Comparison of ENCODE assay signal across 9 cellular contexts in the genomic region with DNA sequence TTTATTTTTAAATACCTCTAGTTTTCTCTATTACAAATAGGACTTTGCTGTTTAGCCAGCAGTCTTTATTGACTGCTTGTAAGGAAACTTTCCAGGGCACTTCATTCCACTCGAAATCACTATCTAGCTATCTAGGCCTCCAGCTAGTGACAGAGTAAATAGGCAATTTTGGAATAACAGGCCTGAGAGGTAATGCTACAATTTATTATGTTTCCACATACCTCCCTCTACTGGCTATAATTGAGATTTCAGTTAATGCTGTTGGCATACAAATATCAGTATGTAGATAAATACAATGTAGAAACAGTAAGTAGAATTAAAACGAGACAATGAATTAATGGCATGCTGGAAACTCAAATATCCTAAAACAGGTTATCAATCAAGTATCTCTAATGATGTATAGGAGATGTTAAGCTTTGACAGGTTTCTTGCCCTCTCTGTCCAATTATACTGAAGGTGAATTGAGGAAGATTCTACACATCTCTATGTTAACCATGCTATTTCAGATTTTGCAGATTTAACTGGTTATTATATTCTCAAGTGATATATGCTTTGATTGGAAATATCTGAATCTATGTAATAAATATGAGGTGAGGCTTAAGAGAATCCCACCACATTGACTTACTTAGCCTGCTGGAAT. TPM values are rescaled to one million over a fixed set of nuclear protein-coding genes. Genes with fewer than 3 reads are reported as not detected.
DNase-seq lines count a peak whose midpoint lies in the region; ATAC-seq, FAIRE-seq and TF ChIP-seq lines count a peak whose summit lies in the region.
"Had no signal": no experiment of that assay in that cellular context is flagged by ENCODE, and none has a peak within 500 bp of the region (broad histone marks: within the 10 kb centered on the region; RNA-seq: fewer than 3 reads in every experiment).

No MANE protein-coding gene starts in this region.

- peak; percentile 87 for FAIRE-seq in G401.6 (lab: Jason Lieb, UNC)

- ATAC-seq in HG03457 (IDR thresholded peaks at IDR 0.05; ENCODE audit: unreplicated experiment) = no peak
- no peak for ATAC-seq in HG02623 (IDR thresholded peaks at IDR 0.05; ENCODE audit: unreplicated experiment)

- CTCF ChIA-PET in HEK293T (lab: Yijun Ruan, JAX) = interaction anchor here (0.7 kb wide), 1 partner anchor 11 kb away, joined by 5 read pairs; no protein-coding TSS in a partner anchor

- POLR2A ChIA-PET in HEK293T (lab: Yijun Ruan, JAX) = interaction anchor here (0.8 to 1.0 kb wide), 2 partner anchors 29 to 243 kb away, joined by 3 read pairs; a partner anchor contains a TSS

- DNase-seq in HEK293T (ENCODE audit: extremely low spot score) (peak; percentile 27), NCI-H82 (lab: John Stamatoyannopoulos, UW) (peak; percentile 37), dedifferentiated amniotic fluid mesenchymal stem cell (ENCODE audit: extremely low spot score) (peak; percentile 61), midbrain (lab: John Stamatoyannopoulos, UW) (peak; percentile 59), posterior vena cava (ENCODE audit: low spot score) (no peak)

- intact Hi-C loops in posterior vena cava (cut with DNase I) = loop anchor here in 1 of 2 donors (10.0 kb wide), 1 partner anchor 65 kb away; no protein-coding TSS in a partner anchor

TF ChIP-seq in HEK293T, 16 proteins besides CTCF, POLR2A, EP300 and RAD21:
- TF ChIP-seq, protein P1, sequence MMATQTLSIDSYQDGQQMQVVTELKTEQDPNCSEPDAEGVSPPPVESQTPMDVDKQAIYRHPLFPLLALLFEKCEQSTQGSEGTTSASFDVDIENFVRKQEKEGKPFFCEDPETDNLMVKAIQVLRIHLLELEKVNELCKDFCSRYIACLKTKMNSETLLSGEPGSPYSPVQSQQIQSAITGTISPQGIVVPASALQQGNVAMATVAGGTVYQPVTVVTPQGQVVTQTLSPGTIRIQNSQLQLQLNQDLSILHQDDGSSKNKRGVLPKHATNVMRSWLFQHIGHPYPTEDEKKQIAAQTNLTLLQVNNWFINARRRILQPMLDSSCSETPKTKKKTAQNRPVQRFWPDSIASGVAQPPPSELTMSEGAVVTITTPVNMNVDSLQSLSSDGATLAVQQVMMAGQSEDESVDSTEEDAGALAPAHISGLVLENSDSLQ (IDR thresholded peaks at IDR 0.05) = no peak
- TF ChIP-seq TARDBP (IDR thresholded peaks at IDR 0.05) (no peak), LEF1 (IDR thresholded peaks at IDR 0.05; ENCODE audit: borderline replicate concordance) (no peak), L3MBTL2 (conservative IDR thresholded peaks at IDR 0.05) (no peak), FOXK2 (IDR thresholded peaks at IDR 0.05) (no peak), HDGF (IDR thresholded peaks at IDR 0.05; ENCODE audit: borderline replicate concordance) (no peak), BHLHE40 (IDR thresholded peaks at IDR 0.05; ENCODE audit: borderline replicate concordance) (no peak), FOXM1 (IDR thresholded peaks at IDR 0.05; ENCODE audit: borderline replicate concordance) (no peak), SP1 (IDR thresholded peaks at IDR 0.05) (no peak), ZNF384 (IDR thresholded peaks at IDR 0.05) (no peak), CTBP1 (IDR thresholded peaks at IDR 0.05; ENCODE audit: borderline replicate concordance) (no peak), ELF4 (IDR thresholded peaks at IDR 0.05) (no peak), SUZ12 (IDR thresholded peaks at IDR 0.05) (no peak), ARNT (IDR thresholded peaks at IDR 0.05) (no peak), NFRKB (IDR thresholded peaks at IDR 0.05) (no peak), FOXA1 (IDR thresholded peaks at IDR 0.05) (no peak)
TF ChIP-seq in HEK293T: peak in this region for 0.

RNA-seq across cellular contexts. Expression of a gene that starts 7.2 kb away (rescaled TPM):
- 10 to 100 TPM; 16.5 to 16.8 TPM for total RNA-seq in posterior vena cava

RNA-seq across cellular contexts. Expression of a gene that starts 29.7 kb away (rescaled TPM):
- total RNA-seq in posterior vena cava = 10 to 100 TPM; 44.6 to 48.1 TPM

RNA-seq across cellular contexts. Expression of a gene that starts 37.7 kb away (rescaled TPM):
- total RNA-seq in posterior vena cava = not detected
- total RNA-seq: T-helper 2 cell treated with Interferon-gamma antibody and Interleukin-4, amounts not matched to agents 100 ng/mL and 5 ng/mL, for 36 hours had no signal
